ENCODE assay signal across 26 cellular contexts in the genomic region with DNA sequence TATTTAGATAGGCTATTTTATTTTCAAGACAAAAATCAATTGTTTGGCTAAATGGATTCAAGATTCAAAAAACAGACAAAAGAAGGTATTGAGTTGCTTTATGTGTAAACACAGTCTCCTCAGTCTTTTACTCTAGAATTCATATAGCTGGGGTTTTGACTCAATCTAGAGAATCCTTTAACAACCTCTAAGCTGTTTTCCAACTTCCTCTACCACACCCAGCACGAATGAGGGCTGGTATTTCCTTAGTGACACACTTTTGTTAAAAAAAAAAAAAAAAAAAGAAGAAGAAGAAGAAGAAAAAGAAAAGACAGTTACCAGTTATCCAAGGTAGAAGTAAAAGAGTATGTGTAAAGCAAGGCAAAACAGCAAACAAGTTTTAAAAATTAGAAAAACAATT.
A peak's percentile ranks its signal among the peaks of the same experiment; 100 is the strongest.
DNase-seq lines count a peak whose midpoint lies in the region; ATAC-seq, FAIRE-seq and TF ChIP-seq lines count a peak whose summit lies in the region.
"Had no signal": no experiment of that assay in that cellular context is flagged by ENCODE, and none has a peak within 500 bp of the region (broad histone marks: within the 10 kb centered on the region; RNA-seq: fewer than 3 reads in every experiment).

No MANE protein-coding gene starts in this region.

- H3K9me3 ChIP-seq in GM23248 (ENCODE audit: low read depth) (no peaks in the 10 kb centered on the region), HUES64 (ENCODE audit: insufficient read depth, low read depth, low read length) (0 out of 2 replicates have a peak, but pooled peaks cover 4% of the 10 kb centered on the region), iPS-20b (ENCODE audit: insufficient read depth, low read depth, low read length) (peaks cover 4% of the 10 kb centered on the region), kidney (ENCODE audit: control insufficient read depth in 1 of 2, low read length in 2 of 2) (no peaks in the 10 kb centered on the region)
- H3K9me3 ChIP-seq: BLaER1 treated with 17β-estradiol and CSF1 and Interleukin-3, amounts not matched to agents 10 nM and 100 nM; Caco-2; SJSA1 had no signal

- H4K20me1 ChIP-seq in GM23248 (ENCODE audit: insufficient read depth) = no peaks in the 10 kb centered on the region
- H4K20me1 ChIP-seq: BLaER1 treated with 17β-estradiol and CSF1 and Interleukin-3, amounts not matched to agents 10 nM and 100 nM had no signal

- H3K27ac ChIP-seq in GM23248 = no peak overlapping the region
- H3K27ac ChIP-seq in HUES64 (ENCODE audit: low read depth, low read length) = peak overlapping the region; percentile 28
- no peak overlapping the region for H3K27ac ChIP-seq in iPS-20b (ENCODE audit: low read length)
- H3K27ac ChIP-seq in kidney (ENCODE audit: low read depth in 2 of 2, low read length in 2 of 2) = no peak overlapping the region
- H3K27ac ChIP-seq: BLaER1 treated with 17β-estradiol and CSF1 and Interleukin-3, amounts not matched to agents 10 nM and 100 nM; SJSA1 had no signal

- H3F3A ChIP-seq in GM23248 (ENCODE audit: insufficient read depth) = no peaks in the 10 kb centered on the region

- H3K79me2 ChIP-seq in GM23248 (ENCODE audit: insufficient read depth) = no peaks in the 10 kb centered on the region

- no peak for TF ChIP-seq CTCF in kidney (IDR thresholded peaks at IDR 0.05; ENCODE audit: borderline replicate concordance, extremely low read depth, insufficient read depth)

- H3K4me3 ChIP-seq in GM23248 (no peak overlapping the region), HUES64 (ENCODE audit: low read length) (no peak overlapping the region), iPS-20b (ENCODE audit: low read length) (no peak overlapping the region), kidney (ENCODE audit: low read length in 2 of 2) (no peak overlapping the region)
- H3K4me3 ChIP-seq: BLaER1 treated with 17β-estradiol and CSF1 and Interleukin-3, amounts not matched to agents 10 nM and 100 nM; GM12878; K562; MG63; SJSA1 had no signal

- 0% methylated on average over 1 of the region's 1 CpG for WGBS in GM23248 (ENCODE audit: low coverage in 1 of 2, low lambda C conversion rate in 2 of 2, missing lambda C conversion rate in 2 of 2), 2 experiments
- no CpG with 5 or more reads among the region's 1 CpG for WGBS in HUES64

- ATAC-seq in HG03469 (IDR thresholded peaks at IDR 0.05; ENCODE audit: unreplicated experiment) (no peak), GM18909 (IDR thresholded peaks at IDR 0.05; ENCODE audit: poor library complexity, unreplicated experiment) (no peak)
- ATAC-seq: GM12878, HepG2, K562, Right ventricle myocardium inferior had no signal

- H3K9ac ChIP-seq in GM23248 (no peak overlapping the region), HUES64 (ENCODE audit: low read depth, low read length) (no peak overlapping the region), iPS-20b (ENCODE audit: low read depth, low read length) (peak overlapping the region; percentile 4; the same call in 1 of the 2 replicates), kidney (ENCODE audit: low read length in 2 of 2) (no peak overlapping the region)
- H3K9ac ChIP-seq: BLaER1 treated with 17β-estradiol and CSF1 and Interleukin-3, amounts not matched to agents 10 nM and 100 nM had no signal

- H3K27me3 ChIP-seq in GM23248 (replicated peaks; ENCODE audit: insufficient read depth) = no peaks in the 10 kb centered on the region
- H3K27me3 ChIP-seq in HUES64 (ENCODE audit: insufficient read depth, low read length) = no peaks in the 10 kb centered on the region
- no peaks in the 10 kb centered on the region for H3K27me3 ChIP-seq in iPS-20b (ENCODE audit: insufficient read depth, low read length)
- H3K27me3 ChIP-seq: BLaER1 treated with 17β-estradiol and CSF1 and Interleukin-3, amounts not matched to agents 10 nM and 100 nM; MG63; SJSA1 had no signal

- in situ Hi-C loops in GM23248 (cut with MboI) = no loop called here

- intact Hi-C loops in kidney (cut with DNase I) = no loop called here

- DNase-seq in GM23248 (peak; percentile 11), kidney (no peak)
- no peak for DNase-seq in activated CD4-positive, alpha-beta T cell treated with anti-CD3 and anti-CD28 coated beads, Interleukin-2, amount 50 U/mL, for 4 hours
- DNase-seq: 8988T; Caco-2; CD4-positive, alpha-beta memory T cell; DND-41; GOT3; MG63; NCI-H1092; NCI-H1436; NCI-H2029; NCI-H226; NCI-H510A treated with DMSO at 0.1 percent for 48 hours; NCI-H748 treated with DMSO at 0.1 percent for 48 hours had no signal

- peak; percentile 62 for FAIRE-seq in colon (lab: Jason Lieb, UNC)
- FAIRE-seq in kidney (lab: Jason Lieb, UNC) = no peak
- FAIRE-seq: GM12878, HepG2, K562 had no signal

- no peak overlapping the region for H3K4me2 ChIP-seq in GM23248 (ENCODE audit: unreplicated experiment)

- 0 out of 2 replicates have a peak overlapping the region, but pooled peaks have one; percentile 2 for H2AFZ ChIP-seq in GM23248

- no peaks in the 10 kb centered on the region for H3K9me2 ChIP-seq in GM23248 (ENCODE audit: insufficient read depth)

- H3K36me3 ChIP-seq in GM23248 (ENCODE audit: low read depth) (no peaks in the 10 kb centered on the region), HUES64 (ENCODE audit: insufficient read depth, low read length) (no peaks in the 10 kb centered on the region), iPS-20b (ENCODE audit: insufficient read depth, low read depth, low read length) (no peaks in the 10 kb centered on the region), kidney (ENCODE audit: control insufficient read depth in 1 of 2, insufficient read depth in 2 of 2, low read length in 2 of 2) (no peaks in the 10 kb centered on the region)
- H3K36me3 ChIP-seq: BLaER1 treated with 17β-estradiol and CSF1 and Interleukin-3, amounts not matched to agents 10 nM and 100 nM; MG63; SJSA1 had no signal

- H3K4me1 ChIP-seq in GM23248 (ENCODE audit: insufficient read depth) (no peaks in the 10 kb centered on the region), HUES64 (ENCODE audit: insufficient read depth, low read length) (peaks cover 27% of the 10 kb centered on the region), iPS-20b (ENCODE audit: insufficient read depth, low read length) (peaks cover 16% of the 10 kb centered on the region; the same call in 1 of the 2 replicates), kidney (ENCODE audit: control insufficient read depth in 1 of 2, insufficient read depth in 1 of 2, low read depth in 1 of 2, low read length in 2 of 2) (no peaks in the 10 kb centered on the region)
- H3K4me1 ChIP-seq: Caco-2, SJSA1 had no signal
